Comparison of ENCODE assay signal across 1 cellular context in the genomic region with DNA sequence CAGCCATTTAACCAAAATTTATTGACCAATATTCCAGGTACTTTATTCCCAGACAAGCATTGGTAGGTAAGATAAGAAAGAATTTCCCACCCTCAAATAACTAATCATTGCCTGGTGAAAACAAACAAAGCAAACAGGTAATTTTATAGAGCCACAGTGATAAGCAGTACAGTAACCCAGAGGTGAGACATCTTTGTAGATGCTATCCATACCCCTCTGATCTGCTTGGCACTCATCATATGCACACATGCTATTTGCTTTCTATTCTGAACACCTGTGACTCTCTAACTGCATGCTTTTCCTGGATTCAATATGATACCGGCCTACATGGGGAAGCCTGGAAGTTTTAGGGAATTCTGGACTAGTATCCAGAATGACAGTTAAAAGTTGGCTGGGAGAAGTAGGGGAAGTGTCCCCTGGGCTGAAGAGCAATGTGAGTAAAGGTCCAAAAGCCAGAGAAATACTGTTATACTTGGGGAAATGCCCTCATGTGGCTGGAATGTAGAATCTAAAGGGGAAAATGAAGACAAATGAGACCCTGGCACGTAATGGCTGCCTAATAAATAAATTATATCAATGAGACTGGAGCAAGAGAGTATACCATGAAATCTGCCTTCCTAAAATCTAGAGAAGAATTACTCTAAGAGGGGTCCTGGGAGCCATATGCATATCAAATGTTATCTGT.
TF ChIP-seq lines count a peak whose summit lies in the region.

No MANE protein-coding gene starts in this region.

TF ChIP-seq in GM23338, 12 proteins besides CTCF, POLR2A, EP300 and RAD21 (continued from another document):
- TF ChIP-seq, protein P1, sequence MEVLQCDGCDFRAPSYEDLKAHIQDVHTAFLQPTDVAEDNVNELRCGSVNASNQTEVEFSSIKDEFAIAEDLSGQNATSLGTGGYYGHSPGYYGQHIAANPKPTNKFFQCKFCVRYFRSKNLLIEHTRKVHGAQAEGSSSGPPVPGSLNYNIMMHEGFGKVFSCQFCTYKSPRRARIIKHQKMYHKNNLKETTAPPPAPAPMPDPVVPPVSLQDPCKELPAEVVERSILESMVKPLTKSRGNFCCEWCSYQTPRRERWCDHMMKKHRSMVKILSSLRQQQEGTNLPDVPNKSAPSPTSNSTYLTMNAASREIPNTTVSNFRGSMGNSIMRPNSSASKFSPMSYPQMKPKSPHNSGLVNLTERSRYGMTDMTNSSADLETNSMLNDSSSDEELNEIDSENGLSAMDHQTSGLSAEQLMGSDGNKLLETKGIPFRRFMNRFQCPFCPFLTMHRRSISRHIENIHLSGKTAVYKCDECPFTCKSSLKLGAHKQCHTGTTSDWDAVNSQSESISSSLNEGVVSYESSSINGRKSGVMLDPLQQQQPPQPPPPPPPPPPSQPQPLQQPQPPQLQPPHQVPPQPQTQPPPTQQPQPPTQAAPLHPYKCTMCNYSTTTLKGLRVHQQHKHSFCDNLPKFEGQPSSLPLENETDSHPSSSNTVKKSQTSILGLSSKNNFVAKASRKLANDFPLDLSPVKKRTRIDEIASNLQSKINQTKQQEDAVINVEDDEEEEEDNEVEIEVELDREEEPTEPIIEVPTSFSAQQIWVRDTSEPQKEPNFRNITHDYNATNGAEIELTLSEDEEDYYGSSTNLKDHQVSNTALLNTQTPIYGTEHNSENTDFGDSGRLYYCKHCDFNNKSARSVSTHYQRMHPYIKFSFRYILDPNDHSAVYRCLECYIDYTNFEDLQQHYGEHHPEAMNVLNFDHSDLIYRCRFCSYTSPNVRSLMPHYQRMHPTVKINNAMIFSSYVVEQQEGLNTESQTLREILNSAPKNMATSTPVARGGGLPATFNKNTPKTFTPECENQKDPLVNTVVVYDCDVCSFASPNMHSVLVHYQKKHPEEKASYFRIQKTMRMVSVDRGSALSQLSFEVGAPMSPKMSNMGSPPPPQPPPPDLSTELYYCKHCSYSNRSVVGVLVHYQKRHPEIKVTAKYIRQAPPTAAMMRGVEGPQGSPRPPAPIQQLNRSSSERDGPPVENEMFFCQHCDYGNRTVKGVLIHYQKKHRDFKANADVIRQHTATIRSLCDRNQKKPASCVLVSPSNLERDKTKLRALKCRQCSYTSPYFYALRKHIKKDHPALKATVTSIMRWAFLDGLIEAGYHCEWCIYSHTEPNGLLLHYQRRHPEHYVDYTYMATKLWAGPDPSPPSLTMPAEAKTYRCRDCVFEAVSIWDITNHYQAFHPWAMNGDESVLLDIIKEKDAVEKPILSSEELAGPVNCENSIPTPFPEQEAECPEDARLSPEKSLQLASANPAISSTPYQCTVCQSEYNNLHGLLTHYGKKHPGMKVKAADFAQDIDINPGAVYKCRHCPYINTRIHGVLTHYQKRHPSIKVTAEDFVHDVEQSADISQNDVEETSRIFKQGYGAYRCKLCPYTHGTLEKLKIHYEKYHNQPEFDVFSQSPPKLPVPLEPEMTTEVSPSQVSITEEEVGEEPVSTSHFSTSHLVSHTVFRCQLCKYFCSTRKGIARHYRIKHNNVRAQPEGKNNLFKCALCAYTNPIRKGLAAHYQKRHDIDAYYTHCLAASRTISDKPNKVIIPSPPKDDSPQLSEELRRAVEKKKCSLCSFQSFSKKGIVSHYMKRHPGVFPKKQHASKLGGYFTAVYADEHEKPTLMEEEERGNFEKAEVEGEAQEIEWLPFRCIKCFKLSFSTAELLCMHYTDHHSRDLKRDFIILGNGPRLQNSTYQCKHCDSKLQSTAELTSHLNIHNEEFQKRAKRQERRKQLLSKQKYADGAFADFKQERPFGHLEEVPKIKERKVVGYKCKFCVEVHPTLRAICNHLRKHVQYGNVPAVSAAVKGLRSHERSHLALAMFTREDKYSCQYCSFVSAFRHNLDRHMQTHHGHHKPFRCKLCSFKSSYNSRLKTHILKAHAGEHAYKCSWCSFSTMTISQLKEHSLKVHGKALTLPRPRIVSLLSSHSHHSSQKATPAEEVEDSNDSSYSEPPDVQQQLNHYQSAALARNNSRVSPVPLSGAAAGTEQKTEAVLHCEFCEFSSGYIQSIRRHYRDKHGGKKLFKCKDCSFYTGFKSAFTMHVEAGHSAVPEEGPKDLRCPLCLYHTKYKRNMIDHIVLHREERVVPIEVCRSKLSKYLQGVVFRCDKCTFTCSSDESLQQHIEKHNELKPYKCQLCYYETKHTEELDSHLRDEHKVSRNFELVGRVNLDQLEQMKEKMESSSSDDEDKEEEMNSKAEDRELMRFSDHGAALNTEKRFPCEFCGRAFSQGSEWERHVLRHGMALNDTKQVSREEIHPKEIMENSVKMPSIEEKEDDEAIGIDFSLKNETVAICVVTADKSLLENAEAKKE (CRISPR knock-in tag; IDR thresholded peaks at IDR 0.05): no peak
- TF ChIP-seq ZNF114 (CRISPR knock-in tag; IDR thresholded peaks at IDR 0.05): no peak
- no peak for TF ChIP-seq CREB1 (CRISPR knock-in tag; IDR thresholded peaks at IDR 0.05; ENCODE audit: low read depth)
- no peak for TF ChIP-seq POLR2AphosphoS5 (IDR thresholded peaks at IDR 0.05; ENCODE audit: low read depth)
- TF ChIP-seq NANOG (IDR thresholded peaks at IDR 0.05; ENCODE audit: borderline replicate concordance): no peak
- TF ChIP-seq, protein P2, sequence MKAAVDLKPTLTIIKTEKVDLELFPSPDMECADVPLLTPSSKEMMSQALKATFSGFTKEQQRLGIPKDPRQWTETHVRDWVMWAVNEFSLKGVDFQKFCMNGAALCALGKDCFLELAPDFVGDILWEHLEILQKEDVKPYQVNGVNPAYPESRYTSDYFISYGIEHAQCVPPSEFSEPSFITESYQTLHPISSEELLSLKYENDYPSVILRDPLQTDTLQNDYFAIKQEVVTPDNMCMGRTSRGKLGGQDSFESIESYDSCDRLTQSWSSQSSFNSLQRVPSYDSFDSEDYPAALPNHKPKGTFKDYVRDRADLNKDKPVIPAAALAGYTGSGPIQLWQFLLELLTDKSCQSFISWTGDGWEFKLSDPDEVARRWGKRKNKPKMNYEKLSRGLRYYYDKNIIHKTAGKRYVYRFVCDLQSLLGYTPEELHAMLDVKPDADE (IDR thresholded peaks at IDR 0.05): no peak
